ENCODE assay signal across 1 cellular context in genomic region chrX:103918584-103919335, GRCh38.
TF ChIP-seq lines count a peak whose summit lies in the region.

No MANE protein-coding gene starts in this region.

TF ChIP-seq in H1, 55 proteins besides CTCF, POLR2A, EP300 and RAD21 (continued from another document):
- peak; percentile 54 for TF ChIP-seq ASH2L (IDR thresholded peaks at IDR 0.05; ENCODE audit: low read length)
- TF ChIP-seq E2F6 (IDR thresholded peaks at IDR 0.05) = peak; percentile 11; the same call in 1 of the 2 replicates
